ENCODE assay signal across 1 cellular context in the genomic region with DNA sequence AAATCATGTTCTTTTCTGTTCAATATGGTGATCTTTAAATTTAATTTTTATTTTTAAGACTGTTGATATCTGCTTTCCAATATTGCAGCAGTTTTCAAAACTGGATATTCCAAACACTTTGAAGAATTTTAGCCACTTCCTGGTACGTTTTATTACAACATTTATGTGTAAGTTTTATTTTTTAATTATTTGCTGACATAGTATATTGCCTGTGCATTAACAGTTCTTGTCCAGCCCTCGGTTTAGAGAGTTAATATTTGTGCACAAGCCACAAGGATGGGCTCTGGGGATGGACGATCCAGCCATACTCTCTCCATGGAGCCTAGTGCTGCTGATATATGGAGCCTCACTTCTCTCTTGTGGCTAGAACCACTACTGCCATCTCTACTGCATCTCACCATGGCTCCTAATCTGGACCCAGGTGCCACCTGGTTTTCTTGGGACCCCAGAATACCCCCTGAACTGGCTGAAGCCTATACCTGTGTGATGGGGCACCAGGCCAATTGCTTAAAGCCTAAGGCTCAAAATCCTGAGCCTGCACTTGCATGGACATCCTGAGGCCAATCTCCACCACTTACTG.
TF ChIP-seq lines count a peak whose summit lies in the region.

No MANE protein-coding gene starts in this region.

TF ChIP-seq in HepG2, 621 proteins besides CTCF, POLR2A, EP300 and RAD21 (continued from another document):
- TF ChIP-seq, protein P1, sequence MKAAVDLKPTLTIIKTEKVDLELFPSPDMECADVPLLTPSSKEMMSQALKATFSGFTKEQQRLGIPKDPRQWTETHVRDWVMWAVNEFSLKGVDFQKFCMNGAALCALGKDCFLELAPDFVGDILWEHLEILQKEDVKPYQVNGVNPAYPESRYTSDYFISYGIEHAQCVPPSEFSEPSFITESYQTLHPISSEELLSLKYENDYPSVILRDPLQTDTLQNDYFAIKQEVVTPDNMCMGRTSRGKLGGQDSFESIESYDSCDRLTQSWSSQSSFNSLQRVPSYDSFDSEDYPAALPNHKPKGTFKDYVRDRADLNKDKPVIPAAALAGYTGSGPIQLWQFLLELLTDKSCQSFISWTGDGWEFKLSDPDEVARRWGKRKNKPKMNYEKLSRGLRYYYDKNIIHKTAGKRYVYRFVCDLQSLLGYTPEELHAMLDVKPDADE (CRISPR knock-in tag; IDR thresholded peaks at IDR 0.05), result no peak
- TF ChIP-seq MAFF (IDR thresholded peaks at IDR 0.05; ENCODE audit: low read depth, low read length) (0 out of 2 replicates have a peak, but pooled peaks have one; percentile 27), ZMAT3 (CRISPR knock-in tag; conservative IDR thresholded peaks at IDR 0.05) (no peak), ZNF468 (CRISPR knock-in tag; IDR thresholded peaks at IDR 0.05) (no peak)
- TF ChIP-seq, protein P2, sequence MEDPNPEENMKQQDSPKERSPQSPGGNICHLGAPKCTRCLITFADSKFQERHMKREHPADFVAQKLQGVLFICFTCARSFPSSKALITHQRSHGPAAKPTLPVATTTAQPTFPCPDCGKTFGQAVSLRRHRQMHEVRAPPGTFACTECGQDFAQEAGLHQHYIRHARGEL (CRISPR knock-in tag; IDR thresholded peaks at IDR 0.05), result no peak
